1 cellular context compared by ENCODE assay signal in the genomic region with DNA sequence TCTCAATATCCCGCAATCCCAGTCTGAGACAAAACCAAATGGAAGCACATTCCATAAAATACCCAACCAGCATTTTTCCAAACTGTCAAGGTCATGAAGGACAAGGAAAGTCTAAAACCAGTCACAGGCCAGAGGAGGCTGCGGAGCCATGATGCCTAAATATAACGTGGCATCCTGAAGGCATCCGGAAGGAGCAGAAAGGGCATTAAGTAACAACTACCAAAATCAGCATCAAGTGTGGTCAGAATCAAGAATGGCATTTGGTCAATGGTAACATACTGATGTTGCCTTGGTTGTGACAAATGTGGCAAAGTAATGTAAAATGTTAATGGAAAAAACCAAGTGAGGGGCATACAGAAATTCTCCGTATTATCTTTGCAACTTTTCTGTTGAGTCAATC.
TF ChIP-seq lines count a peak whose summit lies in the region.

No MANE protein-coding gene starts in this region.

TF ChIP-seq in K562, 482 proteins besides CTCF, POLR2A, EP300 and RAD21:
- TF ChIP-seq KAT7 (CRISPR knock-in tag; IDR thresholded peaks at IDR 0.05; ENCODE audit: borderline replicate concordance) (no peak), ESRRA (IDR thresholded peaks at IDR 0.05; ENCODE audit: borderline replicate concordance, low read depth) (0 out of 2 replicates have a peak, but pooled peaks have one; percentile 12), NFATC3 (IDR thresholded peaks at IDR 0.05) (no peak)
- TF ChIP-seq, protein P1, sequence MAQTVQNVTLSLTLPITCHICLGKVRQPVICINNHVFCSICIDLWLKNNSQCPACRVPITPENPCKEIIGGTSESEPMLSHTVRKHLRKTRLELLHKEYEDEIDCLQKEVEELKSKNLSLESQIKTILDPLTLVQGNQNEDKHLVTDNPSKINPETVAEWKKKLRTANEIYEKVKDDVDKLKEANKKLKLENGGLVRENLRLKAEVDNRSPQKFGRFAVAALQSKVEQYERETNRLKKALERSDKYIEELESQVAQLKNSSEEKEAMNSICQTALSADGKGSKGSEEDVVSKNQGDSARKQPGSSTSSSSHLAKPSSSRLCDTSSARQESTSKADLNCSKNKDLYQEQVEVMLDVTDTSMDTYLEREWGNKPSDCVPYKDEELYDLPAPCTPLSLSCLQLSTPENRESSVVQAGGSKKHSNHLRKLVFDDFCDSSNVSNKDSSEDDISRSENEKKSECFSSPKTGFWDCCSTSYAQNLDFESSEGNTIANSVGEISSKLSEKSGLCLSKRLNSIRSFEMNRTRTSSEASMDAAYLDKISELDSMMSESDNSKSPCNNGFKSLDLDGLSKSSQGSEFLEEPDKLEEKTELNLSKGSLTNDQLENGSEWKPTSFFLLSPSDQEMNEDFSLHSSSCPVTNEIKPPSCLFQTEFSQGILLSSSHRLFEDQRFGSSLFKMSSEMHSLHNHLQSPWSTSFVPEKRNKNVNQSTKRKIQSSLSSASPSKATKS (CRISPR knock-in tag; IDR thresholded peaks at IDR 0.05): no peak
- TF ChIP-seq, protein P2, sequence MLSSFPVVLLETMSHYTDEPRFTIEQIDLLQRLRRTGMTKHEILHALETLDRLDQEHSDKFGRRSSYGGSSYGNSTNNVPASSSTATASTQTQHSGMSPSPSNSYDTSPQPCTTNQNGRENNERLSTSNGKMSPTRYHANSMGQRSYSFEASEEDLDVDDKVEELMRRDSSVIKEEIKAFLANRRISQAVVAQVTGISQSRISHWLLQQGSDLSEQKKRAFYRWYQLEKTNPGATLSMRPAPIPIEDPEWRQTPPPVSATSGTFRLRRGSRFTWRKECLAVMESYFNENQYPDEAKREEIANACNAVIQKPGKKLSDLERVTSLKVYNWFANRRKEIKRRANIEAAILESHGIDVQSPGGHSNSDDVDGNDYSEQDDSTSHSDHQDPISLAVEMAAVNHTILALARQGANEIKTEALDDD (IDR thresholded peaks at IDR 0.05): no peak
